Comparison of ENCODE assay signal across 16 cellular contexts in the genomic region with DNA sequence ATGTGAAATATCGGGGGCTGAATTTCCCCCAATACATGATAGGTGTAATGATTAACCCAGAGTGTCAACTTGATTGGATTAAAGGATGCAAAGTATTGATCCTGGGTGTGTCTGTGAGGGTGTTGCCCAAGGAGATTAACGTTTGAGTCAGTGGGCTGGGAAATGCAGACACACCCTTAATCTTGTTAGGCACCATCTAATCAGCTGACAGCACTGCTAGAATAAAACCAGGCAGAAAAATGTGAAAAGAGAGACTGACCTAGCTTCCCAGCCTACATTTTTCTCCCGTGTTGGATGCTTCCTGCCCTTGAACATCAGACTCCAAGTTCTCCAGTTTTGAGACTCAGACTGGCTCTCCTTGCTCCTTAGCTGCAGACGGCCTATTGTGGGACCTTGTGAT.
"Had no signal": no experiment of that assay in that cellular context is flagged by ENCODE, and none has a peak within 500 bp of the region (broad histone marks: within the 10 kb centered on the region; RNA-seq: fewer than 3 reads in every experiment).

No MANE protein-coding gene starts in this region.

- DNase-seq: KBM-7, MV-4-11, NCI-H1048, NCI-H1105, NCI-H1436 treated with DMSO at 0.1 percent for 48 hours, NCI-H1694, NCI-H187 treated with DMSO at 0.1 percent for 48 hours, NCI-H2029 treated with DMSO at 0.1 percent for 48 hours, NCI-H2171 treated with DMSO at 0.1 percent for 48 hours, NCI-H345, NCI-H446 treated with DMSO at 0.1 percent for 48 hours, NCI-H510A treated with DMSO at 0.1 percent for 48 hours, NCI-H526, RPMI8226, SHP77 had no signal

- ATAC-seq: SK-N-SH treated with all-trans-retinoic acid at 6 μM for 48 hours had no signal
